ENCODE assay signal across 16 cellular contexts in genomic region chr10:50618624-50619023, GRCh38. TPM values are rescaled to one million over a fixed set of nuclear protein-coding genes. Genes with fewer than 3 reads are reported as not detected.
A peak's percentile ranks its signal among the peaks of the same experiment; 100 is the strongest.
DNase-seq lines count a peak whose midpoint lies in the region; ATAC-seq and TF ChIP-seq lines count a peak whose summit lies in the region.
"Had no signal": no experiment of that assay in that cellular context is flagged by ENCODE, and none has a peak within 500 bp of the region (broad histone marks: within the 10 kb centered on the region; RNA-seq: fewer than 3 reads in every experiment).

No MANE protein-coding gene starts in this region.

- POLR2A ChIA-PET in CD4-positive, alpha-beta memory T cell (lab: Charles Lee; ENCODE audit: partially characterized antibody) = no interaction called here
- POLR2A ChIA-PET in HEK293 (lab: Yijun Ruan, JAX) = no interaction called here
- POLR2A ChIA-PET in activated B cell treated with CpG ODN at 0.5 μM for 24 hours (lab: Charles Lee) = no interaction called here

- intact Hi-C loops in CD4-positive, alpha-beta memory T cell (cut with micrococcal nuclease) = no loop called here
- intact Hi-C loops in activated B cell treated with CpG ODN at 0.5 μM for 24 hours (cut with micrococcal nuclease) (no loop called here), heart left ventricle (cut with DNase I) (no loop called here)

- TF ChIP-seq POLR2A in heart left ventricle (IDR thresholded peaks at IDR 0.05) = no peak

- H3K27me3 ChIP-seq in CD4-positive, alpha-beta memory T cell (ENCODE audit: insufficient read depth, low read length) = no peaks in the 10 kb centered on the region
- no peaks in the 10 kb centered on the region for H3K27me3 ChIP-seq in heart left ventricle
- H3K27me3 ChIP-seq: cardiac muscle cell, testis had no signal

- TF ChIP-seq CTCF in HEK293 (tag by site-specific recombination; IDR thresholded peaks at IDR 0.05) (no peak), activated B cell treated with CpG ODN at 0.5 μM for 24 hours (IDR thresholded peaks at IDR 0.05) (no peak), heart left ventricle (IDR thresholded peaks at IDR 0.05) (no peak)

- no peak overlapping the region for H3K4me3 ChIP-seq in CD4-positive, alpha-beta memory T cell (ENCODE audit: low read length in 2 of 2)
- H3K4me3 ChIP-seq in HEK293 (ENCODE audit: low read depth, low read length) (no peak overlapping the region), heart left ventricle (no peak overlapping the region)
- H3K4me3 ChIP-seq: cardiac muscle cell, testis had no signal

- H3K4me3 Mint-ChIP-seq in CD4-positive, alpha-beta memory T cell = peak overlapping the region in 5 of 8 donors; percentile 41 to 77 (median 54)
- no peak overlapping the region for H3K4me3 Mint-ChIP-seq in activated B cell treated with CpG ODN at 0.5 μM for 24 hours
- H3K4me3 Mint-ChIP-seq: activated naive CD8-positive, alpha-beta T cell treated with anti-CD3 and anti-CD28 coated beads for 36 hours; effector memory CD8-positive, alpha-beta T cell had no signal

- no peak for DNase-seq in CD4-positive, alpha-beta memory T cell
- no peak for DNase-seq in activated B cell treated with CpG ODN at 0.5 μM for 24 hours
- DNase-seq in kidney tubule cell (ENCODE audit: low spot score) = peak; percentile 31
- no peak for DNase-seq in NCI-H526 treated with DMSO at 0.1 percent for 48 hours (lab: John Stamatoyannopoulos, UW)
- no peak for DNase-seq in heart left ventricle
- DNase-seq in activated T-cell treated with anti-CD3 and anti-CD28 coated beads, Interleukin-2, amount 50 U/mL, for 1 hour = no peak
- DNase-seq: activated CD4-positive, CD25-positive, alpha-beta regulatory T cell; activated naive CD8-positive, alpha-beta T cell treated with anti-CD3 and anti-CD28 coated beads for 36 hours; DND-41; effector memory CD8-positive, alpha-beta T cell; NCI-H1105; SW 1271; testis had no signal

- ATAC-seq in activated B cell treated with CpG ODN at 0.5 μM for 24 hours (ENCODE audit: low read depth) (no peak), heart left ventricle (no peak), HG02759 (IDR thresholded peaks at IDR 0.05; ENCODE audit: unreplicated experiment) (no peak)
- ATAC-seq: effector memory CD8-positive, alpha-beta T cell had no signal

- peaks cover 0 to 4% (median 0%) of the 10 kb centered on the region in 8 donors for H3K9me3 Mint-ChIP-seq in CD4-positive, alpha-beta memory T cell
- H3K9me3 Mint-ChIP-seq in activated B cell treated with CpG ODN at 0.5 μM for 24 hours = no peaks in the 10 kb centered on the region
- H3K9me3 Mint-ChIP-seq: activated naive CD8-positive, alpha-beta T cell treated with anti-CD3 and anti-CD28 coated beads for 36 hours; effector memory CD8-positive, alpha-beta T cell had no signal

- no peaks in the 10 kb centered on the region for H3K36me3 ChIP-seq in CD4-positive, alpha-beta memory T cell (ENCODE audit: insufficient read depth, low read length)
- H3K36me3 ChIP-seq in HEK293 (ENCODE audit: control insufficient read depth in 2 of 2, insufficient read depth in 1 of 2, low read length in 2 of 2) (no peaks in the 10 kb centered on the region), heart left ventricle (no peaks in the 10 kb centered on the region)
- H3K36me3 ChIP-seq: cardiac muscle cell had no signal

- 88 to 97% (median 91%) methylated on average over 3 of the region's 3 CpGs for WGBS in heart left ventricle, 4 donors

- no peaks in the 10 kb centered on the region for H3K9me3 ChIP-seq in CD4-positive, alpha-beta memory T cell (ENCODE audit: control insufficient read depth in 1 of 2, low read length in 2 of 2)
- H3K9me3 ChIP-seq in HEK293 (ENCODE audit: control insufficient read depth, insufficient read depth, low read depth, low read length) = no peaks in the 10 kb centered on the region
- no peaks in the 10 kb centered on the region for H3K9me3 ChIP-seq in heart left ventricle
- H3K9me3 ChIP-seq: testis had no signal

- no peaks in the 10 kb centered on the region for H3K27me3 Mint-ChIP-seq in CD4-positive, alpha-beta memory T cell
- H3K27me3 Mint-ChIP-seq in activated B cell treated with CpG ODN at 0.5 μM for 24 hours = no peaks in the 10 kb centered on the region
- H3K27me3 Mint-ChIP-seq: activated naive CD8-positive, alpha-beta T cell treated with anti-CD3 and anti-CD28 coated beads for 36 hours; effector memory CD8-positive, alpha-beta T cell had no signal

- peaks cover 38 to 76% (median 57%) of the 10 kb centered on the region in 4 donors for H3K4me1 Mint-ChIP-seq in CD4-positive, alpha-beta memory T cell
- H3K4me1 Mint-ChIP-seq in activated B cell treated with CpG ODN at 0.5 μM for 24 hours = peaks cover 60% of the 10 kb centered on the region

- H3K27ac Mint-ChIP-seq in CD4-positive, alpha-beta memory T cell = peak overlapping the region in 6 of 7 donors; percentile 41 to 99 (median 48)
- H3K27ac Mint-ChIP-seq in activated B cell treated with CpG ODN at 0.5 μM for 24 hours = peak overlapping the region; percentile 56
- H3K27ac Mint-ChIP-seq: activated naive CD8-positive, alpha-beta T cell treated with anti-CD3 and anti-CD28 coated beads for 36 hours had no signal

- H3K36me3 Mint-ChIP-seq in CD4-positive, alpha-beta memory T cell = peaks cover 0 to 12% of the 10 kb centered on the region in 2 donors
- H3K36me3 Mint-ChIP-seq in activated B cell treated with CpG ODN at 0.5 μM for 24 hours (ENCODE audit: low read depth) = peaks cover 5% of the 10 kb centered on the region
- H3K36me3 Mint-ChIP-seq: activated naive CD8-positive, alpha-beta T cell treated with anti-CD3 and anti-CD28 coated beads for 36 hours had no signal

- CTCF ChIA-PET in CD4-positive, alpha-beta memory T cell (lab: Charles Lee; ENCODE audit: partially characterized antibody) = interaction anchor here (1.7 kb wide), 1 partner anchor 65 kb away, joined by 6 read pairs; no protein-coding TSS in a partner anchor
- CTCF ChIA-PET in HEK293 (lab: Yijun Ruan, JAX) (no interaction called here), activated B cell treated with CpG ODN at 0.5 μM for 24 hours (lab: Charles Lee) (interaction anchor here (1.0 kb wide), 1 partner anchor 31 kb away, joined by 3 read pairs; no protein-coding TSS in a partner anchor)

- peaks cover 59% of the 10 kb centered on the region for H3K4me1 ChIP-seq in CD4-positive, alpha-beta memory T cell (ENCODE audit: insufficient read depth, low read length)
- H3K4me1 ChIP-seq in HEK293 (ENCODE audit: control insufficient read depth, insufficient read depth, low read length) (peaks cover 15% of the 10 kb centered on the region), heart left ventricle (peaks cover 0 to 55% (median 33%) of the 10 kb centered on the region in 12 donors)

- H3K27ac ChIP-seq in CD4-positive, alpha-beta memory T cell (ENCODE audit: low read depth, low read length) = no peak overlapping the region
- H3K27ac ChIP-seq in HEK293 (ENCODE audit: extremely low read depth, low read depth, low read length) (no peak overlapping the region), heart left ventricle (no peak overlapping the region)
- H3K27ac ChIP-seq: cardiac muscle cell, testis had no signal

TF ChIP-seq in HEK293, 187 proteins besides CTCF, POLR2A, EP300 and RAD21:
- TF ChIP-seq ZBTB20 (tag by site-specific recombination; IDR thresholded peaks at IDR 0.05) = peak; percentile 58
- TF ChIP-seq ZNF302 (tag by site-specific recombination; IDR thresholded peaks at IDR 0.05; ENCODE audit: low read depth) = no peak
- no peak for TF ChIP-seq ZNF184 (tag by site-specific recombination; IDR thresholded peaks at IDR 0.05)
- no peak for TF ChIP-seq ZBTB6 (tag by site-specific recombination; IDR thresholded peaks at IDR 0.05)
- no peak for TF ChIP-seq IKZF3 (tag by site-specific recombination; IDR thresholded peaks at IDR 0.05)
- no peak for TF ChIP-seq ZNF664 (tag by site-specific recombination; IDR thresholded peaks at IDR 0.05)
- TF ChIP-seq TCF7L2 (IDR thresholded peaks at IDR 0.05; ENCODE audit: borderline replicate concordance, low read depth, low read length) = no peak
TF ChIP-seq in HEK293: peak in this region for 1.

RNA-seq across cellular contexts. Expression of gene SGMS1, which starts 5.1 kb away (rescaled TPM):
- 10 to 100 TPM; 28.8 to 33.0 TPM for total RNA-seq in CD4-positive, alpha-beta memory T cell
- 10 to 100 TPM in 1 of 2 donors, 1 to 10 TPM in 1; 10.0 to 11.7 TPM for polyA plus RNA-seq in CD4-positive, alpha-beta memory T cell
- 25.8 and 27.5 TPM in 2 replicates for total RNA-seq in activated B cell treated with CpG ODN at 0.5 μM for 24 hours
- 10 to 100 TPM; 15.9 to 40.6 (median 19.6) TPM for total RNA-seq in heart left ventricle
- 10 to 100 TPM in 1 of 2 donors, 1 to 10 TPM in 1; 6.9 to 29.1 TPM for polyA plus RNA-seq in heart left ventricle
